In the genomic region with DNA sequence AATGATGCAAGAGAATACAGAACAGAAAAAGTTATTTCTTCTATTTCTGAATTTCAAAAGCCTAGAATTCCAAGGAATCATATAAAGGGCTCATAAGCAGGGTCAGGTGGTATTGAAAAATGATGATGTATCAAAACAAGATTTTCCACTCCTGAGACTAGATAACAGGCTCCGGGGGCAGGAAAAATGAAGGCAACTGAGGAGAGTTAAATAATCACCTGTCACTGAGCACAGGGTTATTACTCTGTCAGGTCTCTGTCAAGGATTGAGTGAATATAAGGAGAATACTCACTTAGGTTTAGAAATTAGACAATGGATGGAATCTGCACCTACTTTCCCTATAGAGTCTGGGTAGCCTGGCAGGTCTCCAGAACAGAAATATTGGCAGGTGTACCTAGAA, we compare ENCODE assay signal across 35 cellular contexts.
"Had no signal": no experiment of that assay in that cellular context is flagged by ENCODE, and none has a peak within 500 bp of the region (broad histone marks: within the 10 kb centered on the region; RNA-seq: fewer than 3 reads in every experiment).

No MANE protein-coding gene starts in this region.

- H3K4me1 ChIP-seq: adrenal gland, body of pancreas, breast epithelium had no signal

- H3K27ac Mint-ChIP-seq: activated B cell treated with CpG ODN at 0.5 μM for 24 hours; activated CD4-positive, alpha-beta memory T cell treated with anti-CD3 and anti-CD28 coated beads for 36 hours; activated CD4-positive, alpha-beta T cell treated with anti-CD3 and anti-CD28 coated beads, Interleukin-2, amount 10 ng/mL, durations not matched to agents 24 days and 14 days; activated CD8-positive, alpha-beta T cell treated with anti-CD3 and anti-CD28 coated beads for 36 hours; activated naive CD4-positive, alpha-beta T cell treated with anti-CD3 and anti-CD28 coated beads for 36 hours; activated naive CD4-positive, alpha-beta T cell treated with anti-CD3 and anti-CD28 coated beads, Interleukin-2, amount 50 U/mL, for 72 hours; activated naive CD8-positive, alpha-beta T cell treated with anti-CD3 and anti-CD28 coated beads for 36 hours; activated T-cell treated with anti-CD3 and anti-CD28 coated beads, Interleukin-2, amount 50 U/mL, for 72 hours; activated T-helper 1 cell treated with anti-CD3 and anti-CD28 coated beads, Interleukin-12 subunit alpha, Interleukin-12 subunit beta, Interleukin-2, Interleukin-4 antibody, amounts not matched to agents 30 ng/mL and 10 ng/mL and 1 ng/mL, durations not matched to agents 14 hours and 24 hours and 36 hours; activated T-helper 17 cell treated with anti-CD3 and anti-CD28 coated beads, Interleukin-2, amount 50 U/mL, for 72 hours; T-helper 1 cell treated with Interleukin-12 subunit alpha and Interleukin-12 subunit beta and Interleukin-4 antibody, amounts not matched to agents 30 μg/mL and 1 μg/mL, for 36 hours; T-helper 2 cell treated with Interferon-gamma antibody and Interleukin-4, amounts not matched to agents 5 μg/mL and 100 μg/mL, for 36 hours had no signal

- H3K27me3 Mint-ChIP-seq: activated B cell treated with CpG ODN at 0.5 μM for 24 hours; activated CD4-positive, alpha-beta memory T cell treated with anti-CD3 and anti-CD28 coated beads for 36 hours; activated CD4-positive, alpha-beta T cell treated with anti-CD3 and anti-CD28 coated beads, Interleukin-2, amount 10 ng/mL, durations not matched to agents 24 days and 14 days; activated CD8-positive, alpha-beta T cell treated with anti-CD3 and anti-CD28 coated beads for 36 hours; activated naive CD8-positive, alpha-beta T cell treated with anti-CD3 and anti-CD28 coated beads for 36 hours; activated T-helper 17 cell treated with anti-CD3 and anti-CD28 coated beads, Interleukin-2, amount 50 U/mL, for 72 hours had no signal

- H3K4me1 Mint-ChIP-seq: activated CD4-positive, alpha-beta T cell treated with anti-CD3 and anti-CD28 coated beads, Interleukin-2, amount 10 ng/mL, durations not matched to agents 24 days and 14 days; activated naive CD8-positive, alpha-beta T cell treated with anti-CD3 and anti-CD28 coated beads for 36 hours; activated T-helper 17 cell treated with anti-CD3 and anti-CD28 coated beads, Interleukin-2, amount 50 U/mL, for 72 hours had no signal

- H3K27ac ChIP-seq: adrenal gland, body of pancreas, brain microvascular endothelial cell, breast epithelium, VCaP had no signal

- ATAC-seq: activated CD8-positive, alpha-beta T cell treated with anti-CD3 and anti-CD28 coated beads for 36 hours; activated naive CD4-positive, alpha-beta T cell treated with anti-CD3 and anti-CD28 coated beads, Interleukin-2, amount 50 U/mL, for 72 hours; activated T-cell treated with anti-CD3 and anti-CD28 coated beads, Interleukin-2, amount 50 U/mL, for 4 hours; activated T-cell treated with anti-CD3 and anti-CD28 coated beads, Interleukin-2, amount 50 U/mL, for 72 hours; activated T-helper 17 cell treated with anti-CD3 and anti-CD28 coated beads, Interleukin-2, amount 50 U/mL, for 72 hours; body of pancreas had no signal

- H3K9me3 ChIP-seq: adrenal gland, body of pancreas, breast epithelium had no signal

- H3K27me3 ChIP-seq: adrenal gland, body of pancreas, brain microvascular endothelial cell, breast epithelium had no signal

- H3K4me3 Mint-ChIP-seq: activated B cell treated with CpG ODN at 0.5 μM for 24 hours; activated CD4-positive, alpha-beta memory T cell treated with anti-CD3 and anti-CD28 coated beads for 36 hours; activated CD4-positive, alpha-beta T cell treated with anti-CD3 and anti-CD28 coated beads, Interleukin-2, amount 10 ng/mL, durations not matched to agents 24 days and 14 days; activated CD8-positive, alpha-beta T cell treated with anti-CD3 and anti-CD28 coated beads for 36 hours; activated naive CD4-positive, alpha-beta T cell treated with anti-CD3 and anti-CD28 coated beads for 36 hours; activated naive CD8-positive, alpha-beta T cell treated with anti-CD3 and anti-CD28 coated beads for 36 hours; activated T-cell treated with anti-CD3 and anti-CD28 coated beads, Interleukin-2, amount 50 U/mL, for 4 hours; activated T-cell treated with anti-CD3 and anti-CD28 coated beads, Interleukin-2, amount 50 U/mL, for 72 hours; activated T-helper 1 cell treated with anti-CD3 and anti-CD28 coated beads, Interleukin-12 subunit alpha, Interleukin-12 subunit beta, Interleukin-2, Interleukin-4 antibody, amounts not matched to agents 30 ng/mL and 10 ng/mL and 1 ng/mL, durations not matched to agents 14 hours and 24 hours and 36 hours; activated T-helper 17 cell treated with anti-CD3 and anti-CD28 coated beads, Interleukin-2, amount 50 U/mL, for 72 hours; T-helper 1 cell treated with Interleukin-12 subunit alpha and Interleukin-12 subunit beta and Interleukin-4 antibody, amounts not matched to agents 30 μg/mL and 1 μg/mL, for 36 hours; T-helper 2 cell treated with Interferon-gamma antibody and Interleukin-4, amounts not matched to agents 5 μg/mL and 100 μg/mL, for 36 hours had no signal

- H3K36me3 Mint-ChIP-seq: activated CD4-positive, alpha-beta memory T cell treated with anti-CD3 and anti-CD28 coated beads for 36 hours; activated naive CD4-positive, alpha-beta T cell treated with anti-CD3 and anti-CD28 coated beads, Interleukin-2, amount 50 U/mL, for 72 hours; activated naive CD8-positive, alpha-beta T cell treated with anti-CD3 and anti-CD28 coated beads for 36 hours had no signal

- H3K36me3 ChIP-seq: adrenal gland, brain microvascular endothelial cell, breast epithelium had no signal

- H3K4me3 ChIP-seq: adrenal gland, body of pancreas, breast epithelium had no signal

- DNase-seq: activated B cell treated with CpG ODN at 0.5 μM for 24 hours; activated CD4-positive, alpha-beta memory T cell treated with anti-CD3 and anti-CD28 coated beads for 36 hours; activated CD4-positive, alpha-beta T cell treated with anti-CD3 and anti-CD28 coated beads for 4 hours; activated CD4-positive, alpha-beta T cell treated with anti-CD3 and anti-CD28 coated beads, Interleukin-2, amount 10 ng/mL, durations not matched to agents 24 days and 14 days; activated CD4-positive, alpha-beta T cell treated with anti-CD3 and anti-CD28 coated beads, Interleukin-2, amount 50 U/mL, for 1 hour; activated CD4-positive, alpha-beta T cell treated with anti-CD3 and anti-CD28 coated beads, Interleukin-2, amount 50 U/mL, for 4 hours; activated CD4-positive, CD25-positive, alpha-beta regulatory T cell treated with anti-CD3 and anti-CD28 coated beads, Interleukin-2, amount 50 U/mL, for 72 hours; activated CD8-positive, alpha-beta memory T cell treated with anti-CD3 and anti-CD28 coated beads, Interleukin-2, amount 50 U/mL, for 4 hours; activated CD8-positive, alpha-beta T cell treated with anti-CD3 and anti-CD28 coated beads for 36 hours; activated effector memory CD4-positive, alpha-beta T cell treated with anti-CD3 and anti-CD28 coated beads, Interleukin-2, amount 50 U/mL, for 16 hours; activated gamma-delta T cell treated with Interleukin-2 at 50 U/mL for 16 hours; activated naive CD4-positive, alpha-beta T cell; activated naive CD4-positive, alpha-beta T cell treated with anti-CD3 and anti-CD28 coated beads for 36 hours; activated naive CD4-positive, alpha-beta T cell treated with anti-CD3 and anti-CD28 coated beads, Interleukin-2, amount 50 U/mL, for 16 hours; activated naive CD8-positive, alpha-beta T cell treated with anti-CD3 and anti-CD28 coated beads for 36 hours; activated T-cell treated with anti-CD3 and anti-CD28 coated beads for 4 hours; activated T-cell treated with anti-CD3 and anti-CD28 coated beads, Interleukin-2, amount 50 U/mL, for 1 hour; activated T-cell treated with anti-CD3 and anti-CD28 coated beads, Interleukin-2, amount 50 U/mL, for 4 hours; activated T-cell treated with anti-CD3 and anti-CD28 coated beads, Interleukin-2, amount 50 U/mL, for 72 hours; adrenal gland; amniotic stem cell; aorta; body of pancreas; brain microvascular endothelial cell; central memory CD4-positive, alpha-beta T cell; T-helper 1 cell; T-helper 2 cell; T-helper 9 cell had no signal
